ENCODE assay signal across 8 cellular contexts in genomic region chr7:17943006-17943405, GRCh38.
"Had no signal": no experiment of that assay in that cellular context is flagged by ENCODE, and none has a peak within 500 bp of the region (broad histone marks: within the 10 kb centered on the region; RNA-seq: fewer than 3 reads in every experiment).

No MANE protein-coding gene starts in this region.

- H3K36me3 ChIP-seq: HAP-1 had no signal

- H2AFZ ChIP-seq: GM23248 had no signal

- H3K9me3 Mint-ChIP-seq: HFFc6 had no signal

- H3K9me3 ChIP-seq: HAP-1 had no signal

- DNase-seq: GM23248, GOT3, H7, HFFc6, IMR-90 had no signal

- H3K27ac ChIP-seq: GM23248 had no signal

- H3K9ac ChIP-seq: GM23248 had no signal

- H3K4me3 ChIP-seq: GM23248, HAP-1, K562 had no signal

- ATAC-seq: HCT116, K562 had no signal

- H3K27ac Mint-ChIP-seq: HFFc6 had no signal

- H3K4me3 Mint-ChIP-seq: HFFc6 had no signal
